ENCODE assay signal across 1 cellular context in the genomic region with DNA sequence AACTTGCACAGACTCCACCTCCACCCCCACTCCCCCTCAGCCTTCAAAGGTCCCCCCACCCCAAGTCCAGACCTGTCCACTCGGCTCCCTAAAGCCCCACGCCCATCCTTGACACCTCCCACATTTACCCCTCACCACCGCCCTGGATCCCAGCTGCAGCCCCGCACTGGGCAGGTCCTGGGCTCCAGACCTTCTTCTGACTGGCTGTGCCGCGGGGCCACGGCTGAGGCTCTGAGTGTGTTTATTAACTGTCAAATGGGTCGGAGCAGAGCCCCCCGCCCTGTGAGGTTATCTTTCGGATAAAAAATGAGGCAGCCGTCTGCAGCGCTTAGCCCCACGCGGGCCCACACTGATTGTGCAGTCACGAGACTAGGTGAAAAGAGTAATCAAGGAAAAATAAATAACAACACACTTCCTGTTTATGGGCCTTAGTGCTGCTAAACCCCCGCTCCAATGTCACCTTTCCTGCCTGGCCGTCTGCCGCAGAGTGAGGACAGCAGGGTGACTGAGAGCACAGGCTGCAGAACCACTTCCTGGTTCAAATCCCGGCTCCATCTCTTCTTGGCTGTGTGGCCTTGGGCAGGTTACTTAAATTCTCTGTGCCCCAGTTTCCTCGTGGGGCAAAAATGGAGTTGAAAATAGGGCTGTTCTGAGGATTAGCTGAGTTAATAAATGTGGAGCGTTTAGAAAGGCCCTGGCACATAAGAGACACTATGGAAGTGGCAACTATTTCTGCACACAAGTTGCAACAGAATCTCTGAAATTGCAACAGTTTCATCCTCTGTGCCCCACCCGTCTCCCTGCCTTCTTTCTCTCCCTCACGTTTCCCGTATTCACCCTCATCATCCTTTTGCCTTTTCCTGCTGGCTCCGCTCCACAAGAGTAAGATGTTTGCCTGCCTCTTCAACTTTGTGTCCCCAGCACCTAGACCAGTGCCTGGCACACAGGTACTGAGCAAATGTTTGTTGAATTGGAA.
TF ChIP-seq lines count a peak whose summit lies in the region.

No MANE protein-coding gene starts in this region.

TF ChIP-seq in HCT116, 20 proteins besides CTCF, POLR2A, EP300 and RAD21:
- TF ChIP-seq REST (IDR thresholded peaks at IDR 0.05; ENCODE audit: low read depth) (no peak), POLR2AphosphoS5 (IDR thresholded peaks at IDR 0.05; ENCODE audit: low read depth, low read length) (no peak), JUND (IDR thresholded peaks at IDR 0.05) (no peak), TCF7L2 (IDR thresholded peaks at IDR 0.05; ENCODE audit: borderline replicate concordance, extremely low read depth, insufficient read depth, insufficient read length) (no peak), EGR1 (IDR thresholded peaks at IDR 0.05; ENCODE audit: low read depth) (no peak), YY1 (IDR thresholded peaks at IDR 0.05; ENCODE audit: extremely low read depth, insufficient replicate concordance, low read depth, low read length) (no peak), EZH2 (IDR thresholded peaks at IDR 0.05) (no peak), ELF1 (IDR thresholded peaks at IDR 0.05; ENCODE audit: borderline replicate concordance, low read depth) (no peak), SRF (IDR thresholded peaks at IDR 0.05; ENCODE audit: low read depth) (no peak), CEBPB (IDR thresholded peaks at IDR 0.05; ENCODE audit: low read depth) (no peak)
- TF ChIP-seq, protein P1, sequence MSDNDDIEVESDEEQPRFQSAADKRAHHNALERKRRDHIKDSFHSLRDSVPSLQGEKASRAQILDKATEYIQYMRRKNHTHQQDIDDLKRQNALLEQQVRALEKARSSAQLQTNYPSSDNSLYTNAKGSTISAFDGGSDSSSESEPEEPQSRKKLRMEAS (IDR thresholded peaks at IDR 0.05): no peak
- TF ChIP-seq, protein P2, sequence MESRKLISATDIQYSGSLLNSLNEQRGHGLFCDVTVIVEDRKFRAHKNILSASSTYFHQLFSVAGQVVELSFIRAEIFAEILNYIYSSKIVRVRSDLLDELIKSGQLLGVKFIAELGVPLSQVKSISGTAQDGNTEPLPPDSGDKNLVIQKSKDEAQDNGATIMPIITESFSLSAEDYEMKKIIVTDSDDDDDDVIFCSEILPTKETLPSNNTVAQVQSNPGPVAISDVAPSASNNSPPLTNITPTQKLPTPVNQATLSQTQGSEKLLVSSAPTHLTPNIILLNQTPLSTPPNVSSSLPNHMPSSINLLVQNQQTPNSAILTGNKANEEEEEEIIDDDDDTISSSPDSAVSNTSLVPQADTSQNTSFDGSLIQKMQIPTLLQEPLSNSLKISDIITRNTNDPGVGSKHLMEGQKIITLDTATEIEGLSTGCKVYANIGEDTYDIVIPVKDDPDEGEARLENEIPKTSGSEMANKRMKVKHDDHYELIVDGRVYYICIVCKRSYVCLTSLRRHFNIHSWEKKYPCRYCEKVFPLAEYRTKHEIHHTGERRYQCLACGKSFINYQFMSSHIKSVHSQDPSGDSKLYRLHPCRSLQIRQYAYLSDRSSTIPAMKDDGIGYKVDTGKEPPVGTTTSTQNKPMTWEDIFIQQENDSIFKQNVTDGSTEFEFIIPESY (IDR thresholded peaks at IDR 0.05; ENCODE audit: extremely low read depth, insufficient replicate concordance, low read length): no peak
